In genomic region chr2:17754773-17755425, GRCh38 we compare ENCODE assay signal across 8 cellular contexts. TPM values are rescaled to one million over a fixed set of nuclear protein-coding genes. Genes with fewer than 3 reads are reported as not detected.
DNase-seq lines count a peak whose midpoint lies in the region; ATAC-seq and TF ChIP-seq lines count a peak whose summit lies in the region.

No MANE protein-coding gene starts in this region.

- peak overlapping the region; percentile 84 to 89 for H3K4me3 ChIP-seq in muscle layer of colon (ENCODE audit: low read depth in 1 of 2, low read length in 2 of 2)

- no peaks in the 10 kb centered on the region for H3K27me3 Mint-ChIP-seq in MCF 10A (ENCODE audit: insufficient read depth, unreplicated experiment)

- POLR2A ChIA-PET in MCF 10A (lab: Yijun Ruan, JAX): interaction anchor here (1.2 to 5.9 kb wide), 5 partner anchors 11 to 76 kb away, joined by 3 to 136 read pairs (median 4); partner anchors contain the start of gene MSGN1

- TSS peak; percentile 48 for BruUV-seq in MCF 10A (replicated peaks; lab: Mats Ljungman, UMichigan)

- peaks cover 11% of the 10 kb centered on the region for H3K4me1 ChIP-seq in muscle layer of colon (ENCODE audit: insufficient read depth, low read length)

- intact Hi-C loops in MCF 10A (cut with micrococcal nuclease): loop anchor here (5.0 kb wide), 1 partner anchor 362 kb away; no protein-coding TSS in a partner anchor

- no peak for TF ChIP-seq CTCF in MCF 10A (IDR thresholded peaks at IDR 0.05; ENCODE audit: unreplicated experiment)

- H3K4me3 Mint-ChIP-seq in MCF 10A (ENCODE audit: unreplicated experiment): peak overlapping the region; percentile 82

- no peaks in the 10 kb centered on the region for H3K9me3 Mint-ChIP-seq in MCF 10A (ENCODE audit: unreplicated experiment)

- H3K4me1 Mint-ChIP-seq in MCF 10A (ENCODE audit: insufficient read depth, unreplicated experiment): peaks cover 41% of the 10 kb centered on the region

- no peak for ATAC-seq in GM21367 (IDR thresholded peaks at IDR 0.05; ENCODE audit: unreplicated experiment)
- ATAC-seq in GM18519 (IDR thresholded peaks at IDR 0.05; ENCODE audit: low FRiP score, unreplicated experiment): no peak

- H3K27ac Mint-ChIP-seq in MCF 10A (ENCODE audit: low read depth, unreplicated experiment): peak overlapping the region; percentile 97

- no peaks in the 10 kb centered on the region for H3K36me3 Mint-ChIP-seq in MCF 10A (ENCODE audit: insufficient read depth, unreplicated experiment)

- H3K9ac ChIP-seq in muscle layer of colon (ENCODE audit: low read length): no peak overlapping the region

- no peaks in the 10 kb centered on the region for H3K27me3 ChIP-seq in muscle layer of colon (ENCODE audit: control insufficient read depth in 1 of 2, insufficient read depth in 2 of 2, low read length in 2 of 2)

- DNase-seq in DMS 273 treated with DMSO at 0.1 percent for 48 hours (lab: John Stamatoyannopoulos, UW): peak; percentile 47
- DNase-seq in LoVo (ENCODE audit: low spot score): peak; percentile 6
- peak; percentile 24 for DNase-seq in MCF 10A (ENCODE audit: unreplicated experiment)
- DNase-seq in nucleus accumbens (lab: John Stamatoyannopoulos, UW): no peak
- no peak for DNase-seq in retina

- H3K27ac ChIP-seq in muscle layer of colon (ENCODE audit: low read depth, low read length): no peak overlapping the region

- H3K9me3 ChIP-seq in muscle layer of colon (ENCODE audit: low read length): no peaks in the 10 kb centered on the region

- CTCF ChIA-PET in MCF 10A (lab: Yijun Ruan, JAX): interaction anchor here (1.0 to 5.0 kb wide), 7 partner anchors 45 to 623 kb away, joined by 3 to 53 read pairs (median 3); partner anchors contain the start of gene MSGN1

- no peaks in the 10 kb centered on the region for H3K36me3 ChIP-seq in muscle layer of colon (ENCODE audit: insufficient read depth, low read length)

RNA-seq across cellular contexts. Expression of gene GEN1, which starts 1.0 kb away (rescaled TPM):
- total RNA-seq in MCF 10A (2022): 13.5 and 19.8 TPM in 2 replicates

RNA-seq across cellular contexts. Expression of gene SMC6, which starts 1.3 kb away (rescaled TPM):
- 21.0 and 24.7 TPM in 2 replicates for total RNA-seq in MCF 10A (2022)

Comparison
In these comparisons a context has a peak if more than half of its experiments do, and no peak if none do; other contexts are left out.
1. DNase-seq: peak in DMS 273 treated with DMSO at 0.1 percent for 48 hours (single experiment), LoVo (single experiment) and MCF 10A (single experiment); none in nucleus accumbens (0 of 56) and retina (single experiment).